In genomic region chr12:51192284-51192671, GRCh38 we compare ENCODE assay signal across 16 cellular contexts. TPM values are rescaled to one million over a fixed set of nuclear protein-coding genes. Genes with fewer than 3 reads are reported as not detected.
A peak's percentile ranks its signal among the peaks of the same experiment; 100 is the strongest.
DNase-seq lines count a peak whose midpoint lies in the region; ATAC-seq and TF ChIP-seq lines count a peak whose summit lies in the region.
"Had no signal": no experiment of that assay in that cellular context is flagged by ENCODE, and none has a peak within 500 bp of the region (broad histone marks: within the 10 kb centered on the region; RNA-seq: fewer than 3 reads in every experiment).

No MANE protein-coding gene starts in this region.

- no peaks in the 10 kb centered on the region for H3K79me2 ChIP-seq in GM23338 (replicated peaks; ENCODE audit: insufficient read depth)

- H3K9me3 Mint-ChIP-seq in GM23338 (no peaks in the 10 kb centered on the region), immature natural killer cell (no peaks in the 10 kb centered on the region)
- no peaks in the 10 kb centered on the region for H3K9me3 Mint-ChIP-seq in activated CD4-positive, alpha-beta T cell treated with anti-CD3 and anti-CD28 coated beads, Interleukin-2, amount 10 ng/mL, durations not matched to agents 7 days and 5 days
- H3K9me3 Mint-ChIP-seq: CD4-positive, alpha-beta memory T cell; H9 had no signal

- no peak overlapping the region for H3K4me2 ChIP-seq in GM23338
- H3K4me2 ChIP-seq: BLaER1 had no signal

- peak; percentile 28; the same call in 2 of the 3 replicates for ATAC-seq in GM23338
- ATAC-seq: PC-3 had no signal

- no peak for TF ChIP-seq CTCF in 22Rv1 (IDR thresholded peaks at IDR 0.05)
- TF ChIP-seq CTCF in GM23338 (conservative IDR thresholded peaks at IDR 0.05; ENCODE audit: low read depth in 2 of 2): peak in 1 of 2 experiments; percentile 23; a peak in 1 of 4 replicates
- TF ChIP-seq CTCF in WERI-Rb-1 (IDR thresholded peaks at IDR 0.05; ENCODE audit: low read depth, low read length): peak; percentile 29; the same call in 1 of the 2 replicates

- H3K9me3 ChIP-seq in WERI-Rb-1 (ENCODE audit: severe bottlenecking): no peaks in the 10 kb centered on the region
- H3K9me3 ChIP-seq: BLaER1 had no signal

- H3K27ac Mint-ChIP-seq in GM23338 (no peak overlapping the region), immature natural killer cell (no peak overlapping the region)
- H3K27ac Mint-ChIP-seq in activated CD4-positive, alpha-beta T cell treated with anti-CD3 and anti-CD28 coated beads, Interleukin-2, amount 10 ng/mL, durations not matched to agents 7 days and 5 days: no peak overlapping the region
- H3K27ac Mint-ChIP-seq: H9 had no signal

- H4K20me1 ChIP-seq in GM23338 (replicated peaks; ENCODE audit: insufficient read depth): no peaks in the 10 kb centered on the region
- H4K20me1 ChIP-seq: BLaER1 had no signal

- H3K27me3 Mint-ChIP-seq in GM23338 (ENCODE audit: insufficient read depth, low read depth, poor library complexity) (no peaks in the 10 kb centered on the region), immature natural killer cell (ENCODE audit: low read depth in 3 of 3) (peaks cover 0 to 1% (median 0%) of the 10 kb centered on the region in 3 donors)
- H3K27me3 Mint-ChIP-seq in activated CD4-positive, alpha-beta T cell treated with anti-CD3 and anti-CD28 coated beads, Interleukin-2, amount 10 ng/mL, durations not matched to agents 7 days and 5 days: no peaks in the 10 kb centered on the region
- H3K27me3 Mint-ChIP-seq: CD4-positive, alpha-beta memory T cell had no signal

- H3K36me3 ChIP-seq in GM23338 (ENCODE audit: insufficient read depth) (no peaks in the 10 kb centered on the region), WERI-Rb-1 (no peaks in the 10 kb centered on the region)

- DNase-seq in GM23338 (ENCODE audit: low spot score) (no peak), WERI-Rb-1 (no peak), myocyte (ENCODE audit: low read depth) (peak; percentile 68), immature natural killer cell (no peak), kidney tubule cell (ENCODE audit: low spot score) (no peak)
- no peak for DNase-seq in activated CD4-positive, alpha-beta T cell treated with anti-CD3 and anti-CD28 coated beads, Interleukin-2, amount 10 ng/mL, durations not matched to agents 7 days and 5 days
- DNase-seq: CD4-positive, alpha-beta memory T cell; H9; NCI-H1105; NCI-H2081; NCI-H774; PC-3; RPMI8226 had no signal

- H3K4me1 Mint-ChIP-seq in GM23338: peaks cover 6% of the 10 kb centered on the region; the same call in 2 of the 3 replicates
- H3K4me1 Mint-ChIP-seq in immature natural killer cell: no peaks in the 10 kb centered on the region
- H3K4me1 Mint-ChIP-seq in activated CD4-positive, alpha-beta T cell treated with anti-CD3 and anti-CD28 coated beads, Interleukin-2, amount 10 ng/mL, durations not matched to agents 7 days and 5 days: no peaks in the 10 kb centered on the region
- H3K4me1 Mint-ChIP-seq: CD4-positive, alpha-beta memory T cell had no signal

- H3K4me3 ChIP-seq in GM23338 (no peak overlapping the region), WERI-Rb-1 (ENCODE audit: low read depth, low read length) (no peak overlapping the region)
- H3K4me3 ChIP-seq: BLaER1, K562 had no signal

- POLR2A ChIA-PET in activated CD4-positive, alpha-beta T cell treated with anti-CD3 and anti-CD28 coated beads, Interleukin-2, amount 10 ng/mL, durations not matched to agents 7 days and 5 days (lab: Charles Lee): no interaction called here

- H3K4me3 Mint-ChIP-seq in GM23338: no peak overlapping the region
- H3K4me3 Mint-ChIP-seq in immature natural killer cell: no peak overlapping the region
- H3K4me3 Mint-ChIP-seq in activated CD4-positive, alpha-beta T cell treated with anti-CD3 and anti-CD28 coated beads, Interleukin-2, amount 10 ng/mL, durations not matched to agents 7 days and 5 days: no peak overlapping the region
- H3K4me3 Mint-ChIP-seq: CD4-positive, alpha-beta memory T cell; H9 had no signal

- no peak overlapping the region for H2AFZ ChIP-seq in GM23338

- H3K9me2 ChIP-seq in GM23338 (ENCODE audit: insufficient read depth): no peaks in the 10 kb centered on the region

- H3K27ac ChIP-seq in 22Rv1 (0 out of 2 replicates have a peak overlapping the region, but pooled peaks have one; percentile 6), GM23338 (ENCODE audit: low read depth) (no peak overlapping the region), WERI-Rb-1 (no peak overlapping the region)
- H3K27ac ChIP-seq: BLaER1 had no signal

- H3K27me3 ChIP-seq in GM23338 (ENCODE audit: insufficient read depth) (no peaks in the 10 kb centered on the region), WERI-Rb-1 (ENCODE audit: insufficient read depth, low read depth, severe bottlenecking) (no peaks in the 10 kb centered on the region)
- H3K27me3 ChIP-seq: BLaER1 had no signal

- H3K36me3 Mint-ChIP-seq in GM23338 (ENCODE audit: low read depth) (no peaks in the 10 kb centered on the region; the same call in 2 of the 3 replicates), immature natural killer cell (peaks cover 0 to 4% (median 4%) of the 10 kb centered on the region in 3 donors)
- no peaks in the 10 kb centered on the region for H3K36me3 Mint-ChIP-seq in activated CD4-positive, alpha-beta T cell treated with anti-CD3 and anti-CD28 coated beads, Interleukin-2, amount 10 ng/mL, durations not matched to agents 7 days and 5 days (ENCODE audit: low read depth)

- no peaks in the 10 kb centered on the region for H3F3A ChIP-seq in GM23338 (replicated peaks; ENCODE audit: low read depth)

- CTCF ChIA-PET in activated CD4-positive, alpha-beta T cell treated with anti-CD3 and anti-CD28 coated beads, Interleukin-2, amount 10 ng/mL, durations not matched to agents 7 days and 5 days (lab: Charles Lee): no interaction called here

- H3K4me1 ChIP-seq in GM23338 (ENCODE audit: insufficient read depth): no peaks in the 10 kb centered on the region

TF ChIP-seq in GM23338, 12 proteins besides CTCF, POLR2A, EP300 and RAD21:
- TF ChIP-seq CREB1 (CRISPR knock-in tag; IDR thresholded peaks at IDR 0.05; ENCODE audit: low read depth): no peak
- TF ChIP-seq, protein P1, sequence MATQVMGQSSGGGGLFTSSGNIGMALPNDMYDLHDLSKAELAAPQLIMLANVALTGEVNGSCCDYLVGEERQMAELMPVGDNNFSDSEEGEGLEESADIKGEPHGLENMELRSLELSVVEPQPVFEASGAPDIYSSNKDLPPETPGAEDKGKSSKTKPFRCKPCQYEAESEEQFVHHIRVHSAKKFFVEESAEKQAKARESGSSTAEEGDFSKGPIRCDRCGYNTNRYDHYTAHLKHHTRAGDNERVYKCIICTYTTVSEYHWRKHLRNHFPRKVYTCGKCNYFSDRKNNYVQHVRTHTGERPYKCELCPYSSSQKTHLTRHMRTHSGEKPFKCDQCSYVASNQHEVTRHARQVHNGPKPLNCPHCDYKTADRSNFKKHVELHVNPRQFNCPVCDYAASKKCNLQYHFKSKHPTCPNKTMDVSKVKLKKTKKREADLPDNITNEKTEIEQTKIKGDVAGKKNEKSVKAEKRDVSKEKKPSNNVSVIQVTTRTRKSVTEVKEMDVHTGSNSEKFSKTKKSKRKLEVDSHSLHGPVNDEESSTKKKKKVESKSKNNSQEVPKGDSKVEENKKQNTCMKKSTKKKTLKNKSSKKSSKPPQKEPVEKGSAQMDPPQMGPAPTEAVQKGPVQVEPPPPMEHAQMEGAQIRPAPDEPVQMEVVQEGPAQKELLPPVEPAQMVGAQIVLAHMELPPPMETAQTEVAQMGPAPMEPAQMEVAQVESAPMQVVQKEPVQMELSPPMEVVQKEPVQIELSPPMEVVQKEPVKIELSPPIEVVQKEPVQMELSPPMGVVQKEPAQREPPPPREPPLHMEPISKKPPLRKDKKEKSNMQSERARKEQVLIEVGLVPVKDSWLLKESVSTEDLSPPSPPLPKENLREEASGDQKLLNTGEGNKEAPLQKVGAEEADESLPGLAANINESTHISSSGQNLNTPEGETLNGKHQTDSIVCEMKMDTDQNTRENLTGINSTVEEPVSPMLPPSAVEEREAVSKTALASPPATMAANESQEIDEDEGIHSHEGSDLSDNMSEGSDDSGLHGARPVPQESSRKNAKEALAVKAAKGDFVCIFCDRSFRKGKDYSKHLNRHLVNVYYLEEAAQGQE (IDR thresholded peaks at IDR 0.05; ENCODE audit: unreplicated experiment): no peak
- TF ChIP-seq POLR2AphosphoS5 (IDR thresholded peaks at IDR 0.05; ENCODE audit: low read depth): no peak
- TF ChIP-seq JUNB (IDR thresholded peaks at IDR 0.05; ENCODE audit: unreplicated experiment): no peak
- TF ChIP-seq ETS1 (IDR thresholded peaks at IDR 0.05): no peak
- TF ChIP-seq NANOG (IDR thresholded peaks at IDR 0.05; ENCODE audit: borderline replicate concordance): no peak
TF ChIP-seq in GM23338: peak in this region for 0.

RNA-seq across cellular contexts. Expression of gene TFCP2, which starts 19.3 kb away (rescaled TPM):
- 30.5 and 30.9 TPM in 2 replicates for total RNA-seq in GM23338 (2014; rRNA removed; shearing (Covaris generic))
- polyA plus RNA-seq in GM23338 (2016; fragmentation: Nextera tagmentation; extraction: Ambion mirVana) (14.3 and 15.2 TPM in 2 replicates), immature natural killer cell (10 to 100 TPM; 10.1 to 16.6 (median 11.7) TPM)
- total RNA-seq in myocyte: 15.2 and 17.2 TPM in 2 replicates
- 25.8 TPM for polyA plus RNA-seq in myocyte (2012)
- total RNA-seq in activated CD4-positive, alpha-beta T cell treated with anti-CD3 and anti-CD28 coated beads, Interleukin-2, amount 10 ng/mL, durations not matched to agents 7 days and 5 days: 10 to 100 TPM; 39.2 to 40.9 TPM

RNA-seq across cellular contexts. Expression of gene POU6F1, which starts 25.6 kb away (rescaled TPM):
- 2.6 and 3.0 TPM in 2 replicates for total RNA-seq in GM23338 (2014; rRNA removed; shearing (Covaris generic))
- polyA plus RNA-seq in GM23338 (2016; fragmentation: Nextera tagmentation; extraction: Ambion mirVana): 3.9 and 4.0 TPM in 2 replicates
- total RNA-seq in myocyte: 5.1 and 5.3 TPM in 2 replicates
- 4.1 TPM for polyA plus RNA-seq in myocyte (2012)
- polyA plus RNA-seq in immature natural killer cell: 1 to 10 TPM in 1 of 3 donors, under 1 TPM in 2; 0.78 to 1.8 (median 0.86) TPM
- 1 to 10 TPM; 4.7 to 6.3 TPM for total RNA-seq in activated CD4-positive, alpha-beta T cell treated with anti-CD3 and anti-CD28 coated beads, Interleukin-2, amount 10 ng/mL, durations not matched to agents 7 days and 5 days

RNA-seq across cellular contexts. Expression of gene DAZAP2, which starts 46.3 kb away (rescaled TPM):
- 21.1 and 39.9 TPM in 2 replicates for total RNA-seq in GM23338 (2014; rRNA removed; shearing (Covaris generic))
- polyA plus RNA-seq in GM23338 (2016; fragmentation: Nextera tagmentation; extraction: Ambion mirVana): 30.2 and 35.8 TPM in 2 replicates
- 166 and 178 TPM in 2 replicates for total RNA-seq in myocyte
- polyA plus RNA-seq in myocyte (2012): 179 TPM
- polyA plus RNA-seq in immature natural killer cell: 1,000 to 10,000 TPM; 1,137 to 2,830 (median 1,368) TPM
- total RNA-seq in activated CD4-positive, alpha-beta T cell treated with anti-CD3 and anti-CD28 coated beads, Interleukin-2, amount 10 ng/mL, durations not matched to agents 7 days and 5 days: 100 to 1,000 TPM; 219 to 260 TPM
